Comparison of ENCODE assay signal across 11 cellular contexts in the genomic region with DNA sequence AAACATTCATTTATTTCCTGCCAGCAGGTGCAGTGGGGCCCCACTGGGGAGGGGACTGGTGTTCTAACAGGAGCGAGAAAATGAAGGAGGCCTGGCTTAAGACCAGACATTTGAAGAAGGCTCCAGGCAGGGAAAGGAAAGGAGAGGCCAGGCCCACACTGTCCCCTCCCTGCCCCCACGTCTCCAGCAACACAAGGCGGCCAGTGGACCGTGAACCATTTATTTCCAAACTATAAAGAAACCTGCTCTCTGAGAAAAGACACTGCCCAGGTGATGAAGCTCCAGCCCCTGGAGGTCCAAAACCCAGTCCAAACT. TPM values are rescaled to one million over a fixed set of nuclear protein-coding genes. Genes with fewer than 3 reads are reported as not detected.
DNase-seq lines count a peak whose midpoint lies in the region; ATAC-seq, FAIRE-seq and TF ChIP-seq lines count a peak whose summit lies in the region.
"Had no signal": no experiment of that assay in that cellular context is flagged by ENCODE, and none has a peak within 500 bp of the region (broad histone marks: within the 10 kb centered on the region; RNA-seq: fewer than 3 reads in every experiment).

No MANE protein-coding gene starts in this region.

- H2AFZ ChIP-seq in OCI-LY1 (ENCODE audit: low read length): no peak overlapping the region

- H3K9me3 Mint-ChIP-seq in activated naive CD4-positive, alpha-beta T cell treated with anti-CD3 and anti-CD28 coated beads, Interleukin-2, amount 10 ng/mL, durations not matched to agents 7 days and 5 days: no peaks in the 10 kb centered on the region
- H3K9me3 Mint-ChIP-seq in T-helper 2 cell treated with Interferon-gamma antibody and Interleukin-4, amounts not matched to agents 5 μg/mL and 100 μg/mL, for 36 hours: no peaks in the 10 kb centered on the region

- H3K27ac Mint-ChIP-seq in activated naive CD4-positive, alpha-beta T cell treated with anti-CD3 and anti-CD28 coated beads, Interleukin-2, amount 10 ng/mL, durations not matched to agents 7 days and 5 days: peak overlapping the region; percentile 62
- H3K27ac Mint-ChIP-seq in T-helper 2 cell treated with Interferon-gamma antibody and Interleukin-4, amounts not matched to agents 5 μg/mL and 100 μg/mL, for 36 hours: no peak overlapping the region

- peaks cover 9% of the 10 kb centered on the region; the same call in 1 of the 2 replicates for H3K36me3 ChIP-seq in OCI-LY1 (ENCODE audit: insufficient read depth, low read length)
- peaks cover 5 to 11% of the 10 kb centered on the region in 2 donors for H3K36me3 ChIP-seq in kidney (ENCODE audit: control insufficient read depth in 1 of 2, insufficient read depth in 2 of 2, low read length in 2 of 2)
- peaks cover 0 to 71% (median 5%) of the 10 kb centered on the region in 3 donors for H3K36me3 ChIP-seq in tibial nerve
- H3K36me3 ChIP-seq in body of pancreas (replicated peaks in 1 of 2; ENCODE audit: insufficient read depth in 1 of 2, low read depth in 2 of 2): no peaks in the 10 kb centered on the region

- no peak for TF ChIP-seq EP300 in tibial nerve (IDR thresholded peaks at IDR 0.05)

- H3K4me3 ChIP-seq in OCI-LY1 (ENCODE audit: low read depth, low read length, poor library complexity, severe bottlenecking) (no peak overlapping the region), kidney (ENCODE audit: low read length in 2 of 2) (no peak overlapping the region), tibial nerve (no peak overlapping the region), body of pancreas (no peak overlapping the region)
- H3K4me3 ChIP-seq: thoracic aorta had no signal

- H3K27me3 Mint-ChIP-seq in activated naive CD4-positive, alpha-beta T cell treated with anti-CD3 and anti-CD28 coated beads, Interleukin-2, amount 10 ng/mL, durations not matched to agents 7 days and 5 days: peaks cover 2% of the 10 kb centered on the region
- peaks cover 3% of the 10 kb centered on the region for H3K27me3 Mint-ChIP-seq in T-helper 2 cell treated with Interferon-gamma antibody and Interleukin-4, amounts not matched to agents 5 μg/mL and 100 μg/mL, for 36 hours (ENCODE audit: low read depth)

- TF ChIP-seq CTCF in OCI-LY1 (IDR thresholded peaks at IDR 0.05; ENCODE audit: low read length) (no peak), kidney (IDR thresholded peaks at IDR 0.05; ENCODE audit: borderline replicate concordance, extremely low read depth, insufficient read depth) (no peak), tibial nerve (IDR thresholded peaks at IDR 0.05) (no peak), body of pancreas (IDR thresholded peaks at IDR 0.05) (no peak)

- H3K9me3 ChIP-seq in OCI-LY1 (ENCODE audit: low read length): no peaks in the 10 kb centered on the region
- H3K9me3 ChIP-seq in kidney (ENCODE audit: control insufficient read depth in 1 of 2, low read length in 2 of 2): no peaks in the 10 kb centered on the region
- no peaks in the 10 kb centered on the region for H3K9me3 ChIP-seq in tibial nerve
- H3K9me3 ChIP-seq in body of pancreas: no peaks in the 10 kb centered on the region
- H3K9me3 ChIP-seq: thoracic aorta had no signal

- H3F3A ChIP-seq in OCI-LY1 (ENCODE audit: insufficient read depth, low read length): 0 out of 2 replicates have a peak, but pooled peaks cover 2% of the 10 kb centered on the region

- H3K4me1 Mint-ChIP-seq in activated naive CD4-positive, alpha-beta T cell treated with anti-CD3 and anti-CD28 coated beads, Interleukin-2, amount 10 ng/mL, durations not matched to agents 7 days and 5 days: peaks cover 13% of the 10 kb centered on the region
- peaks cover 4% of the 10 kb centered on the region for H3K4me1 Mint-ChIP-seq in T-helper 2 cell treated with Interferon-gamma antibody and Interleukin-4, amounts not matched to agents 5 μg/mL and 100 μg/mL, for 36 hours (ENCODE audit: low read depth)

- H3K9me2 ChIP-seq in OCI-LY1 (ENCODE audit: low read depth, low read length): no peaks in the 10 kb centered on the region

- WGBS in tibial nerve, 2 donors: 65 to 77% methylated on average over 4 of the region's 4 CpGs
- WGBS in body of pancreas, 2 donors: 68 to 74% methylated on average over 4 of the region's 4 CpGs

- ATAC-seq in body of pancreas: no peak

- no peak for DNase-seq in activated naive CD4-positive, alpha-beta T cell treated with anti-CD3 and anti-CD28 coated beads, Interleukin-2, amount 10 ng/mL, durations not matched to agents 7 days and 5 days
- DNase-seq in activated naive CD4-positive, alpha-beta T cell treated with anti-CD3 and anti-CD28 coated beads, Interleukin-2, amount 50 U/mL, for 16 hours: no peak
- DNase-seq in kidney (peak; percentile 61), tibial nerve (ENCODE audit: low spot score in 2 of 2) (no peak), body of pancreas (no peak), H54 (ENCODE audit: insufficient read length, low spot score) (no peak)
- DNase-seq in T-helper 2 cell treated with Interferon-gamma antibody and Interleukin-4, amounts not matched to agents 5 μg/mL and 100 μg/mL, for 36 hours (ENCODE audit: low spot score): no peak

- H3K4me1 ChIP-seq in OCI-LY1 (ENCODE audit: insufficient read depth, low read length, severe bottlenecking) (peaks cover 19% of the 10 kb centered on the region), kidney (ENCODE audit: control insufficient read depth in 1 of 2, insufficient read depth in 1 of 2, low read depth in 1 of 2, low read length in 2 of 2) (peaks cover 9 to 13% of the 10 kb centered on the region in 2 donors), tibial nerve (peaks cover 0 to 31% (median 15%) of the 10 kb centered on the region in 4 donors), body of pancreas (peaks cover 8% of the 10 kb centered on the region)

- no peak overlapping the region for H3K4me3 Mint-ChIP-seq in activated naive CD4-positive, alpha-beta T cell treated with anti-CD3 and anti-CD28 coated beads, Interleukin-2, amount 10 ng/mL, durations not matched to agents 7 days and 5 days
- no peak overlapping the region for H3K4me3 Mint-ChIP-seq in T-helper 2 cell treated with Interferon-gamma antibody and Interleukin-4, amounts not matched to agents 5 μg/mL and 100 μg/mL, for 36 hours

- H3K4me2 ChIP-seq in OCI-LY1 (ENCODE audit: low read length): peak overlapping the region; percentile 7; the same call in 1 of the 2 replicates

- H3K9ac ChIP-seq in OCI-LY1 (ENCODE audit: low read length) (peak overlapping the region; percentile 25; the same call in 1 of the 2 replicates), kidney (ENCODE audit: low read length in 2 of 2) (no peak overlapping the region)

- FAIRE-seq in kidney (lab: Jason Lieb, UNC) (no peak), H54 (lab: Jason Lieb, UNC) (no peak)

- H3K27ac ChIP-seq in OCI-LY1 (ENCODE audit: low read depth, low read length, poor library complexity, severe bottlenecking) (peak overlapping the region; percentile 57), kidney (ENCODE audit: low read depth in 2 of 2, low read length in 2 of 2) (peak overlapping the region in 1 of 2 donors; percentile 34), tibial nerve (peak overlapping the region in 3 of 4 donors; percentile 38 to 63 (median 46)), body of pancreas (no peak overlapping the region)
- H3K27ac ChIP-seq: epithelial cell of prostate, thoracic aorta had no signal

- TF ChIP-seq POLR2A in tibial nerve (IDR thresholded peaks at IDR 0.05) (no peak), body of pancreas (IDR thresholded peaks at IDR 0.05) (no peak), H54 (IDR thresholded peaks at IDR 0.05; ENCODE audit: low read depth, low read length) (no peak)

- CTCF ChIA-PET in activated naive CD4-positive, alpha-beta T cell treated with anti-CD3 and anti-CD28 coated beads, Interleukin-2, amount 10 ng/mL, durations not matched to agents 7 days and 5 days (lab: Charles Lee): interaction anchor here (1.0 to 3.3 kb wide), 12 partner anchors 10 to 218 kb away, joined by 3 to 34 read pairs (median 6); partner anchors contain the start of gene ELMO2

- H4K20me1 ChIP-seq in OCI-LY1 (ENCODE audit: insufficient read depth, low read length): no peaks in the 10 kb centered on the region

- H3K27me3 ChIP-seq in OCI-LY1 (ENCODE audit: insufficient read depth, low read length) (no peaks in the 10 kb centered on the region), tibial nerve (no peaks in the 10 kb centered on the region), body of pancreas (no peaks in the 10 kb centered on the region)

- no peaks in the 10 kb centered on the region for H3K79me2 ChIP-seq in OCI-LY1 (ENCODE audit: insufficient read depth, low read length)

- intact Hi-C loops in kidney (cut with DNase I): no loop called here
- intact Hi-C loops in body of pancreas (cut with DNase I): loop anchor here (5.0 kb wide), 1 partner anchor 217 kb away; no protein-coding TSS in a partner anchor

- H3K36me3 Mint-ChIP-seq in activated naive CD4-positive, alpha-beta T cell treated with anti-CD3 and anti-CD28 coated beads, Interleukin-2, amount 10 ng/mL, durations not matched to agents 7 days and 5 days: peaks cover 36% of the 10 kb centered on the region
- H3K36me3 Mint-ChIP-seq in T-helper 2 cell treated with Interferon-gamma antibody and Interleukin-4, amounts not matched to agents 5 μg/mL and 100 μg/mL, for 36 hours (ENCODE audit: low read depth): peaks cover 10% of the 10 kb centered on the region

RNA-seq across cellular contexts. Expression of gene CDH22, which starts 41.4 kb away (rescaled TPM):
- total RNA-seq in kidney (1.6 TPM), tibial nerve (1 to 10 TPM in 1 of 4 donors, under 1 TPM in 2, not detected in 1; 0.20 to 1.0 (median 0.60) TPM), body of pancreas (1 to 10 TPM; 1.3 to 2.1 TPM)
- 0.19 TPM for polyA plus RNA-seq in kidney (ENCODE audit: insufficient read depth, low read depth, low replicate concordance)
- total RNA-seq: activated CD8-positive, alpha-beta memory T cell treated with anti-CD3 and anti-CD28 coated beads for 36 hours; thoracic aorta had no signal

RNA-seq across cellular contexts. Expression of gene ELMO2, which starts 56.7 kb away (rescaled TPM):
- total RNA-seq in kidney (43.0 TPM), tibial nerve (10 to 100 TPM; 56.7 to 78.9 (median 70.5) TPM), body of pancreas (10 to 100 TPM; 35.0 to 37.6 TPM)
- 21.0 TPM for polyA plus RNA-seq in kidney (ENCODE audit: insufficient read depth, low read depth, low replicate concordance)

Comparison
In these comparisons a context has a peak if more than half of its experiments do, and no peak if none do; other contexts are left out.
1. H3K27ac ChIP-seq: peak in OCI-LY1 (single experiment) and tibial nerve (3 of 4); none in body of pancreas (0 of 4).